17 cellular contexts compared by ENCODE assay signal in the genomic region with DNA sequence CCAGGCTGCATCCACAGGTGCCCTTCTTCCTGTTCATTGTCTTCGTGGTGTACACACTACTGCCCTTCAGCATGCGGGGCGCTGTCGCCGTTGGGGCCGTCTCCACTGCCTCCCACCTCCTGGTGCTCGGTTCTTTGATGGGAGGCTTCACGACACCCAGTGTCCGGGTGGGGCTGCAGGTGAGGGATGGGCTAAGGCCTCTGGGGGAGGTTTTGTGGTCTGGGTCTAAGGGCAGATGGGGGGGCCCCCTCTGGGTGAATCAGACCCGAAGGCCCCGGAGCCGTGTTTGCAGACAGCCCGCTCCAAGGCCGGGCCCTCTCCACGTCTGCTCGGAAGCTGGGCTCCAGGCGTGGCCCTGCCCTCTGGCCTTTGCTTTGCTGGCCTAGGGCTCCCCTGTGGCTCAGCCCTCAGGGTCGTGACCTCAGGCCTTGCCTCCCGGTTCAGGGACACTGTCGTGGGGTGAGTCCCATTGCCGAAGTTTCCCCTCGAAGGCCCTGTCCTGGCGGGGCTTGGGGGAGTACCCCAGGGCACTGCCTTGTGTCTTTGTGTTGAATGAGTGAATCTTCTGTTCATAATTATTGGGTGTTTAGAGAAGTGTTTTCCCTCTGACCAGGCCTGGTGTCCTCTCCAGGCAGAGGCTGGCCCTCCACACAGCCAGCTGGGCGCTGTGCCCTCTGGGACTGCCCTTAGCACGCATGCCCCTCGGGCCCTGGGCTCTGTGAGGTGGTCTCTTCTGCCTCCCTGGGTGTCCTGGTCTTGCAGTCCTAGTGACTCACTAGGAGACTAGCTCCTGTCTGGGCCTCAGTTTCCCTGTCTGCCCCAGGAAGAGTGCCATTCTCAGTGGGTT. TPM values are rescaled to one million over a fixed set of nuclear protein-coding genes. Genes with fewer than 3 reads are reported as not detected.
DNase-seq lines count a peak whose midpoint lies in the region; ATAC-seq, FAIRE-seq and TF ChIP-seq lines count a peak whose summit lies in the region.
"Had no signal": no experiment of that assay in that cellular context is flagged by ENCODE, and none has a peak within 500 bp of the region (broad histone marks: within the 10 kb centered on the region; RNA-seq: fewer than 3 reads in every experiment).

No MANE protein-coding gene starts in this region.

- intact Hi-C loops in CD8-positive, alpha-beta T cell (cut with DNase I, micrococcal nuclease) = no loop called here

- H3K4me3 ChIP-seq in CD8-positive, alpha-beta T cell (ENCODE audit: low read depth, low read length) = no peak overlapping the region
- H3K4me3 ChIP-seq in osteoblast (ENCODE audit: insufficient read depth, low read length) = no peak overlapping the region
- H3K4me3 ChIP-seq: BLaER1 had no signal

- no peak for DNase-seq in activated T-cell treated with anti-CD3 and anti-CD28 coated beads, Interleukin-2, amount 50 U/mL, for 24 hours
- no peak for DNase-seq in activated T-cell treated with anti-CD3 and anti-CD28 coated beads, Interleukin-2, amount 50 U/mL, for 48 hours
- DNase-seq in CD8-positive, alpha-beta T cell = peak in 1 of 7 experiments; percentile 6
- DNase-seq in left lobe of liver (ENCODE audit: low spot score) (no peak), osteoblast (ENCODE audit: insufficient read length, low spot score, missing footprints) (peak; percentile 86), GM19239 (ENCODE audit: insufficient read length, low spot score) (no peak)
- DNase-seq: 8988T, KBM-7, MV-4-11, NCI-H1417, NCI-H2029, NCI-H748 treated with DMSO at 0.1 percent for 48 hours, RPMI8226 had no signal

- H3K79me2 ChIP-seq in osteoblast (ENCODE audit: insufficient read depth, low read length) = peaks cover 12% of the 10 kb centered on the region

- no peak overlapping the region for H3K4me3 Mint-ChIP-seq in activated T-cell treated with anti-CD3 and anti-CD28 coated beads, Interleukin-2, amount 50 U/mL, for 24 hours
- no peak overlapping the region for H3K4me3 Mint-ChIP-seq in CD8-positive, alpha-beta T cell

- ATAC-seq in CD8-positive, alpha-beta T cell = no peak
- peak; percentile 73 for ATAC-seq in left lobe of liver
- ATAC-seq in GM19324 (IDR thresholded peaks at IDR 0.05; ENCODE audit: low FRiP score, unreplicated experiment) = no peak
- no peak for ATAC-seq in HG02970 (IDR thresholded peaks at IDR 0.05; ENCODE audit: low FRiP score, unreplicated experiment)

- no peaks in the 10 kb centered on the region for H3K4me1 ChIP-seq in CD8-positive, alpha-beta T cell (ENCODE audit: insufficient read depth, low read length)
- no peaks in the 10 kb centered on the region for H3K4me1 ChIP-seq in osteoblast (ENCODE audit: insufficient read depth, low read length)

- FAIRE-seq in GM19239 (lab: Jason Lieb, UNC) = no peak
- FAIRE-seq: GM12892 had no signal

- peak overlapping the region; percentile 79 for H3K27ac Mint-ChIP-seq in activated T-cell treated with anti-CD3 and anti-CD28 coated beads, Interleukin-2, amount 50 U/mL, for 24 hours
- H3K27ac Mint-ChIP-seq in CD8-positive, alpha-beta T cell = peak overlapping the region; percentile 32

- no peak overlapping the region for H2AFZ ChIP-seq in osteoblast (ENCODE audit: low read length)

- peaks cover 10% of the 10 kb centered on the region for H3K4me1 Mint-ChIP-seq in activated T-cell treated with anti-CD3 and anti-CD28 coated beads, Interleukin-2, amount 50 U/mL, for 24 hours (ENCODE audit: low read depth)
- peaks cover 18% of the 10 kb centered on the region for H3K4me1 Mint-ChIP-seq in CD8-positive, alpha-beta T cell (ENCODE audit: low read depth)

- peaks cover 16% of the 10 kb centered on the region for H4K20me1 ChIP-seq in osteoblast (ENCODE audit: insufficient read depth, low read length)

- no peak overlapping the region for H3K4me2 ChIP-seq in osteoblast (ENCODE audit: insufficient read depth, low read length)
- H3K4me2 ChIP-seq: BLaER1 had no signal

- peaks cover 70% of the 10 kb centered on the region for H3K36me3 ChIP-seq in CD8-positive, alpha-beta T cell (ENCODE audit: insufficient read depth, low read length)
- H3K36me3 ChIP-seq in osteoblast (ENCODE audit: insufficient read depth, low read length) = peaks cover 32% of the 10 kb centered on the region

- peaks cover 88% of the 10 kb centered on the region for H3K36me3 Mint-ChIP-seq in activated T-cell treated with anti-CD3 and anti-CD28 coated beads, Interleukin-2, amount 50 U/mL, for 24 hours (ENCODE audit: low read depth)
- peaks cover 81% of the 10 kb centered on the region for H3K36me3 Mint-ChIP-seq in CD8-positive, alpha-beta T cell

- H3K27me3 ChIP-seq in CD8-positive, alpha-beta T cell (ENCODE audit: insufficient read depth, low read length) = no peaks in the 10 kb centered on the region
- H3K27me3 ChIP-seq in osteoblast (ENCODE audit: insufficient read depth, low read length) = no peaks in the 10 kb centered on the region
- H3K27me3 ChIP-seq: BLaER1 had no signal

- CTCF ChIA-PET in CD8-positive, alpha-beta T cell (lab: Charles Lee) = no interaction called here

- POLR2A ChIA-PET in CD8-positive, alpha-beta T cell (lab: Charles Lee) = no interaction called here

- no peaks in the 10 kb centered on the region for H3K27me3 Mint-ChIP-seq in activated T-cell treated with anti-CD3 and anti-CD28 coated beads, Interleukin-2, amount 50 U/mL, for 24 hours
- H3K27me3 Mint-ChIP-seq in CD8-positive, alpha-beta T cell (ENCODE audit: low read depth) = no peaks in the 10 kb centered on the region

- TF ChIP-seq CTCF in CD8-positive, alpha-beta T cell (IDR thresholded peaks at IDR 0.05) = no peak
- TF ChIP-seq CTCF in osteoblast (IDR thresholded peaks at IDR 0.05; ENCODE audit: extremely low read depth, low read depth, low read length) = no peak

- H3K9me3 ChIP-seq in CD8-positive, alpha-beta T cell (ENCODE audit: low read length) = no peaks in the 10 kb centered on the region
- no peaks in the 10 kb centered on the region for H3K9me3 ChIP-seq in osteoblast (ENCODE audit: low read depth, low read length)

- H3K27ac ChIP-seq in CD8-positive, alpha-beta T cell (ENCODE audit: low read depth, low read length) = no peak overlapping the region
- no peak overlapping the region for H3K27ac ChIP-seq in osteoblast (ENCODE audit: low read depth, low read length)
- H3K27ac ChIP-seq: BLaER1 had no signal

- no peaks in the 10 kb centered on the region for H3K9me3 Mint-ChIP-seq in activated T-cell treated with anti-CD3 and anti-CD28 coated beads, Interleukin-2, amount 50 U/mL, for 24 hours
- no peaks in the 10 kb centered on the region for H3K9me3 Mint-ChIP-seq in CD8-positive, alpha-beta T cell

RNA-seq across cellular contexts. Expression of a gene that starts 25.6 kb away (rescaled TPM):
- total RNA-seq in CD8-positive, alpha-beta T cell = 100 to 1,000 TPM; 117 to 126 TPM
- total RNA-seq in left lobe of liver (4.9 TPM), osteoblast (49.5 and 51.0 TPM in 2 replicates)
